In the genomic region with DNA sequence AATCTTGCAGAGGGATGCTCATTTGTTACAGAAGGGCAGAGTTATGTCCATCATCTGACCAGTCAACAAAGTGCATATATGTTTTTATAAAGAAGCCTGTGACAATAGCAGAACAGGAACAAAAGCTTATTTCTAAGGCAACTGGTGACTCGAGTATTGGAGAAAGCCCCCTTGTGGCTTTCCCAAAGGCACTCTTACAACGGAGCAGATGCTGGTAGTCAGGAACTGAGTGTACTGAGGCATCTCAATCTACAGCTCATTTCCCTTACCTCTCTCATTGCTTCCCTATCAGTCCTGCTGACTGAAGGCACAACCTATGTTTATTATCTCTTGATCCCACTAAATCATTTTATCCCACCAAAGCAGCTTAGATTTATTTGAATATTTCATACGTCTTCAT, we compare ENCODE assay signal across 17 cellular contexts.
DNase-seq lines count a peak whose midpoint lies in the region; ATAC-seq and TF ChIP-seq lines count a peak whose summit lies in the region.
"Had no signal": no experiment of that assay in that cellular context is flagged by ENCODE, and none has a peak within 500 bp of the region (broad histone marks: within the 10 kb centered on the region; RNA-seq: fewer than 3 reads in every experiment).

No MANE protein-coding gene starts in this region.

- H3K36me3 Mint-ChIP-seq in glutamatergic neuron (ENCODE audit: unreplicated experiment): peaks cover 10% of the 10 kb centered on the region
- H3K36me3 Mint-ChIP-seq in activated T-helper 17 cell treated with anti-CD3 and anti-CD28 coated beads, Interleukin-2, amount 50 U/mL, for 72 hours (ENCODE audit: low read depth): no peaks in the 10 kb centered on the region
- H3K36me3 Mint-ChIP-seq: CD14-positive monocyte; naive thymus-derived CD4-positive, alpha-beta T cell had no signal

- DNase-seq in AG09319 (ENCODE audit: extremely low read depth, low read depth) (no peak), HFF-Myc (ENCODE audit: extremely low read depth, low read depth) (no peak), SK-MEL-5 (ENCODE audit: low read depth, low spot score) (peak; percentile 47), iPS-NIHi11 (ENCODE audit: low spot score) (peak; percentile 19), glutamatergic neuron (no peak), caudate nucleus (lab: John Stamatoyannopoulos, UW) (no peak), lower leg skin (ENCODE audit: low spot score in 2 of 2) (no peak)
- DNase-seq: central memory CD4-positive, alpha-beta T cell; GF-D8; heart right ventricle; MM.1S; naive thymus-derived CD4-positive, alpha-beta T cell; NCI-H2227 treated with DMSO at 0.1 percent for 48 hours had no signal

- in situ Hi-C loops in SK-MEL-5 (cut with HindIII; ENCODE audit: low pct_unique_long_range_greater_than_20kb, low sequenced_read_pairs): no loop called here

- no peak overlapping the region for H3K4me3 ChIP-seq in HFF-Myc (replicated peaks; ENCODE audit: low read depth, low read length)
- H3K4me3 ChIP-seq in lower leg skin (ENCODE audit: low read depth, poor library complexity, severe bottlenecking): no peak overlapping the region
- H3K4me3 ChIP-seq: heart right ventricle had no signal

- H3K9me3 Mint-ChIP-seq in glutamatergic neuron (ENCODE audit: unreplicated experiment): no peaks in the 10 kb centered on the region
- peaks cover 15% of the 10 kb centered on the region for H3K9me3 Mint-ChIP-seq in activated T-helper 17 cell treated with anti-CD3 and anti-CD28 coated beads, Interleukin-2, amount 50 U/mL, for 72 hours

- no peak for TF ChIP-seq POLR2A in lower leg skin (IDR thresholded peaks at IDR 0.05)

- 51 to 58% methylated on average over 3 of the region's 3 CpGs for WGBS in lower leg skin, 2 donors

- H3K4me1 Mint-ChIP-seq in glutamatergic neuron (ENCODE audit: low read depth, unreplicated experiment): no peaks in the 10 kb centered on the region
- H3K4me1 Mint-ChIP-seq in activated T-helper 17 cell treated with anti-CD3 and anti-CD28 coated beads, Interleukin-2, amount 50 U/mL, for 72 hours: no peaks in the 10 kb centered on the region
- H3K4me1 Mint-ChIP-seq: CD14-positive monocyte; naive thymus-derived CD4-positive, alpha-beta T cell had no signal

- intact Hi-C loops in lower leg skin (cut with DNase I; ENCODE audit: low total_unique reads): no loop called here

- no peak for ATAC-seq in activated T-helper 17 cell treated with anti-CD3 and anti-CD28 coated beads, Interleukin-2, amount 50 U/mL, for 72 hours (replicated peaks)
- ATAC-seq: heart right ventricle; left lobe of liver; naive thymus-derived CD4-positive, alpha-beta T cell had no signal

- H3K27ac ChIP-seq in caudate nucleus (ENCODE audit: low read depth, low read length): no peak overlapping the region
- H3K27ac ChIP-seq: heart right ventricle had no signal

- no peak overlapping the region for H3K27ac Mint-ChIP-seq in glutamatergic neuron (ENCODE audit: unreplicated experiment)
- H3K27ac Mint-ChIP-seq in activated T-helper 17 cell treated with anti-CD3 and anti-CD28 coated beads, Interleukin-2, amount 50 U/mL, for 72 hours: no peak overlapping the region
- H3K27ac Mint-ChIP-seq: CD14-positive monocyte; naive thymus-derived CD4-positive, alpha-beta T cell; stimulated activated naive CD8-positive, alpha-beta T cell treated with anti-CD3 and anti-CD28 coated beads, Interleukin-15, Interleukin-2, amounts not matched to agents 100 ng/mL and 50 ng/mL, for 24 hours had no signal

- no peak overlapping the region for H3K4me3 Mint-ChIP-seq in glutamatergic neuron (ENCODE audit: unreplicated experiment)
- H3K4me3 Mint-ChIP-seq in activated T-helper 17 cell treated with anti-CD3 and anti-CD28 coated beads, Interleukin-2, amount 50 U/mL, for 72 hours: no peak overlapping the region
- H3K4me3 Mint-ChIP-seq: CD14-positive monocyte; naive thymus-derived CD4-positive, alpha-beta T cell; stimulated activated naive CD8-positive, alpha-beta T cell treated with anti-CD3 and anti-CD28 coated beads, Interleukin-15, Interleukin-2, amounts not matched to agents 100 ng/mL and 50 ng/mL, for 24 hours had no signal

- no peaks in the 10 kb centered on the region for H3K27me3 Mint-ChIP-seq in glutamatergic neuron (ENCODE audit: unreplicated experiment)
- no peaks in the 10 kb centered on the region for H3K27me3 Mint-ChIP-seq in activated T-helper 17 cell treated with anti-CD3 and anti-CD28 coated beads, Interleukin-2, amount 50 U/mL, for 72 hours
- H3K27me3 Mint-ChIP-seq: naive thymus-derived CD4-positive, alpha-beta T cell; stimulated activated naive CD8-positive, alpha-beta T cell treated with anti-CD3 and anti-CD28 coated beads, Interleukin-15, Interleukin-2, amounts not matched to agents 100 ng/mL and 50 ng/mL, for 24 hours had no signal

- TF ChIP-seq CTCF in AG09319 (IDR thresholded peaks at IDR 0.05; ENCODE audit: low read depth, low read length) (peak; percentile 6; the same call in 1 of the 2 replicates), HFF-Myc (IDR thresholded peaks at IDR 0.05; ENCODE audit: low read depth, low read length, missing control alignments) (peak; percentile 18), glutamatergic neuron (IDR thresholded peaks at IDR 0.05; ENCODE audit: partially characterized antibody, unreplicated experiment) (no peak), lower leg skin (IDR thresholded peaks at IDR 0.05) (no peak)

Comparison
In these comparisons a context has a peak if more than half of its experiments do, and no peak if none do; other contexts are left out.
1. DNase-seq: peak in SK-MEL-5 (single experiment) and iPS-NIHi11 (single experiment); none in AG09319 (single experiment), HFF-Myc (single experiment), glutamatergic neuron (single experiment), caudate nucleus (0 of 61) and lower leg skin (0 of 2).
2. CTCF ChIP-seq: peak in AG09319 (single experiment) and HFF-Myc (single experiment); none in glutamatergic neuron (single experiment) and lower leg skin (0 of 3).